14 cellular contexts compared by ENCODE assay signal in the genomic region with DNA sequence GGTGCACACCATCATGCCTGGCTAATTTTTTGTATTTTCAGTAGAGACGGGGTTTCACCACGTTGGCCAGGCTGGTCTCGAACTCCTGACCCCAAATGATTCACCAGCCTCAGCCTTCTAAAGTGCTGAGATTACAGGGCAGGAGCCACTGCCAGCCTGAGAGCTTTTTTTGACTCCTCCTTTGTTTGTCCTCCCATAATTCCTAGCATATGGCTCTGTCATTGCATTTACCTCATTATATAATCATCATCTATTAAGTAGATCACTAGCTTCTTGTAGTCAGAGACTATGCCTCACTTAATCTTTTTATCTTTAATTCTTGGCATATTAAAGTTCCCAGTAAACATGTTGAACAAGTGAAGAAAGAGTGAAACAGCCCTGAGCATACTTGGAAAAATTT.
DNase-seq lines count a peak whose midpoint lies in the region; ATAC-seq and TF ChIP-seq lines count a peak whose summit lies in the region.
"Had no signal": no experiment of that assay in that cellular context is flagged by ENCODE, and none has a peak within 500 bp of the region (broad histone marks: within the 10 kb centered on the region; RNA-seq: fewer than 3 reads in every experiment).

No MANE protein-coding gene starts in this region.

- no peak overlapping the region for H3K4me2 ChIP-seq in mammary epithelial cell (ENCODE audit: insufficient read depth, low read depth, low read length)
- H3K4me2 ChIP-seq: PC-9 had no signal

- TF ChIP-seq CTCF in mammary epithelial cell (conservative IDR thresholded peaks at IDR 0.05 in 1 of 2, IDR thresholded peaks at IDR 0.05 in 1 of 2; ENCODE audit: extremely low read depth in 1 of 2, insufficient read depth in 1 of 2, low read depth in 1 of 2, low read length in 2 of 2), result no peak
- no peak for TF ChIP-seq CTCF in breast epithelium (IDR thresholded peaks at IDR 0.05)
- TF ChIP-seq CTCF in RWPE2 (IDR thresholded peaks at IDR 0.05; ENCODE audit: poor library complexity, severe bottlenecking), result no peak
- no peak for TF ChIP-seq CTCF in ovary (IDR thresholded peaks at IDR 0.05)

- peak; percentile 36; the same call in 1 of the 3 replicates for ATAC-seq in RWPE2 (ENCODE audit: low read depth)
- ATAC-seq in HG02678 (IDR thresholded peaks at IDR 0.05; ENCODE audit: unreplicated experiment), result no peak

- H3K27ac ChIP-seq in mammary epithelial cell (ENCODE audit: insufficient read depth, low read depth, low read length) (no peak overlapping the region), breast epithelium (peak overlapping the region in 1 of 2 donors; percentile 40), RWPE2 (ENCODE audit: poor library complexity, severe bottlenecking) (no peak overlapping the region), ovary (no peak overlapping the region)
- H3K27ac ChIP-seq: neutrophil, PC-9 had no signal

- no peaks in the 10 kb centered on the region for H4K20me1 ChIP-seq in mammary epithelial cell (ENCODE audit: insufficient read depth, low read length)

- no peaks in the 10 kb centered on the region for H3K36me3 ChIP-seq in mammary epithelial cell (ENCODE audit: insufficient read depth, low read length)
- no peaks in the 10 kb centered on the region for H3K36me3 ChIP-seq in breast epithelium
- H3K36me3 ChIP-seq in RWPE2 (ENCODE audit: low read depth), result no peaks in the 10 kb centered on the region; the same call in 1 of the 2 replicates
- H3K36me3 ChIP-seq in ovary, result no peaks in the 10 kb centered on the region

- 75% methylated on average over 3 of the region's 3 CpGs for WGBS in mammary epithelial cell (ENCODE audit: low coverage, missing lambda C conversion rate)
- 69 to 80% (median 72%) methylated on average over 3 of the region's 3 CpGs for WGBS in ovary, 3 donors

- in situ Hi-C loops in mammary epithelial cell (cut with MboI; ENCODE audit: low sequenced_read_pairs in 2 of 2), result no loop called here

- H3K4me1 ChIP-seq in mammary epithelial cell (ENCODE audit: insufficient read depth, low read length), result peaks cover 3% of the 10 kb centered on the region
- no peaks in the 10 kb centered on the region for H3K4me1 ChIP-seq in breast epithelium
- peaks cover 9% of the 10 kb centered on the region for H3K4me1 ChIP-seq in RWPE2 (ENCODE audit: insufficient read depth, poor library complexity, severe bottlenecking)
- peaks cover 3% of the 10 kb centered on the region for H3K4me1 ChIP-seq in ovary (ENCODE audit: insufficient read depth)

- H3K79me2 ChIP-seq in mammary epithelial cell (ENCODE audit: insufficient read depth, low read length), result no peaks in the 10 kb centered on the region

- TF ChIP-seq POLR2A in breast epithelium (IDR thresholded peaks at IDR 0.05) (no peak), ovary (IDR thresholded peaks at IDR 0.05) (no peak)

- intact Hi-C loops in mammary epithelial cell (cut with micrococcal nuclease) (no loop called here), breast epithelium (cut with DNase I; ENCODE audit: low total_unique reads) (loop anchor here (10.0 kb wide), 1 partner anchor 86 kb away; the partner anchor contains the start of genes CPEB3 and MARCHF5), ovary (cut with DNase I) (no loop called here)

- H3K9ac ChIP-seq in mammary epithelial cell (ENCODE audit: insufficient read depth, low read length), result no peak overlapping the region

- H2AFZ ChIP-seq in mammary epithelial cell (ENCODE audit: low read depth, low read length), result no peak overlapping the region
- H2AFZ ChIP-seq: PC-9 had no signal

- TF ChIP-seq EP300 in ovary (IDR thresholded peaks at IDR 0.05), result no peak

- H3K4me3 ChIP-seq in mammary epithelial cell (replicated peaks in 1 of 3; ENCODE audit: insufficient read depth in 1 of 3, low read depth in 2 of 3, low read length in 3 of 3), result no peak overlapping the region
- H3K4me3 ChIP-seq in breast epithelium, result no peak overlapping the region
- no peak overlapping the region for H3K4me3 ChIP-seq in RWPE2 (ENCODE audit: severe bottlenecking)
- no peak overlapping the region for H3K4me3 ChIP-seq in ovary
- H3K4me3 ChIP-seq: PC-9 had no signal

- no TSS peak for BruUV-seq in mammary epithelial cell (replicated peaks; lab: Mats Ljungman, UMichigan)

- H3K9me3 ChIP-seq in mammary epithelial cell (replicated peaks; ENCODE audit: insufficient read depth, low read length) (no peaks in the 10 kb centered on the region), breast epithelium (no peaks in the 10 kb centered on the region), RWPE2 (ENCODE audit: severe bottlenecking) (no peaks in the 10 kb centered on the region), ovary (no peaks in the 10 kb centered on the region)
- H3K9me3 ChIP-seq: neutrophil had no signal

- CTCF ChIA-PET in mammary epithelial cell (lab: Charles Lee; ENCODE audit: low non-redundant PET), result no interaction called here

- dilution Hi-C loops in mammary epithelial cell (cut with HindIII; ENCODE audit: low sequenced_read_pairs), result no loop called here

- DNase-seq in mammary epithelial cell, result peak; percentile 61
- DNase-seq in breast epithelium (ENCODE audit: low spot score in 2 of 2), result no peak
- no peak for DNase-seq in RWPE2 (ENCODE audit: low spot score)
- peak; percentile 23 for DNase-seq in fibroblast of peridontal ligament (ENCODE audit: extremely low read depth)
- DNase-seq in DMS 273 (lab: John Stamatoyannopoulos, UW; ENCODE audit: unreplicated experiment), result no peak
- DNase-seq in NOMO-1 treated with dmso at 0.1 percent for 144 hours (lab: John Stamatoyannopoulos, UW; ENCODE audit: unreplicated experiment), result no peak
- DNase-seq in ovary, result no peak
- DNase-seq: activated CD4-positive, alpha-beta T cell treated with anti-CD3 and anti-CD28 coated beads, Interleukin-2, amount 50 U/mL, for 1 hour; DMS153; stimulated activated CD4-positive, alpha-beta T cell treated with anti-CD3 and anti-CD28 coated beads, Interleukin-12 subunit alpha, Interleukin-12 subunit beta, amount 100 ng/mL, for 4 hours; T-helper 1 cell had no signal

- H3K27me3 ChIP-seq in mammary epithelial cell (ENCODE audit: insufficient read depth, low read length), result no peaks in the 10 kb centered on the region
- no peaks in the 10 kb centered on the region for H3K27me3 ChIP-seq in breast epithelium
- no peaks in the 10 kb centered on the region for H3K27me3 ChIP-seq in RWPE2 (ENCODE audit: insufficient read depth, poor library complexity, severe bottlenecking)
- no peaks in the 10 kb centered on the region for H3K27me3 ChIP-seq in ovary
- H3K27me3 ChIP-seq: neutrophil had no signal

Comparison
In these comparisons a context has a peak if more than half of its experiments do, and no peak if none do; other contexts are left out.
1. DNase-seq: peak in mammary epithelial cell (single experiment) and fibroblast of peridontal ligament (single experiment); none in breast epithelium (0 of 2), RWPE2 (single experiment), DMS 273 (single experiment), NOMO-1 treated with dmso at 0.1 percent for 144 hours (single experiment) and ovary (0 of 5).